8 cellular contexts compared by ENCODE assay signal in genomic region chr4:139633661-139634060, GRCh38. TPM values are rescaled to one million over a fixed set of nuclear protein-coding genes. Genes with fewer than 3 reads are reported as not detected.
DNase-seq lines count a peak whose midpoint lies in the region; ATAC-seq, FAIRE-seq and TF ChIP-seq lines count a peak whose summit lies in the region.

No MANE protein-coding gene starts in this region.

- TF ChIP-seq EP300 in K562 (IDR thresholded peaks at IDR 0.05; ENCODE audit: low read length), result no peak

- H3K9me1 ChIP-seq in K562 (ENCODE audit: control insufficient read depth, insufficient read depth, low read length), result no peaks in the 10 kb centered on the region

- no peak overlapping the region for H3K4me3 ChIP-seq in K562
- peak overlapping the region; percentile 54 to 56 for H3K4me3 ChIP-seq in kidney (ENCODE audit: low read length in 2 of 2)
- peak overlapping the region; percentile 25 for H3K4me3 ChIP-seq in upper lobe of right lung

- intact Hi-C loops in Right ventricle myocardium inferior (cut with DNase I), result loop anchor here (2.0 to 5.0 kb wide), 2 partner anchors 31 to 136 kb away; no protein-coding TSS in a partner anchor
- intact Hi-C loops in cardiac septum (cut with DNase I), result loop anchor here (5.0 to 10.0 kb wide), 3 partner anchors 136 to 599 kb away; no protein-coding TSS in a partner anchor
- intact Hi-C loops in K562 (cut with micrococcal nuclease), result loop anchor here (1.0 kb wide), 1 partner anchor 30 kb away; no protein-coding TSS in a partner anchor
- intact Hi-C loops in kidney (cut with DNase I), result no loop called here
- intact Hi-C loops in upper lobe of right lung (cut with DNase I), result no loop called here

- CTCF ChIA-PET in K562 (lab: Yijun Ruan, JAX; ENCODE audit: low intra/inter-chr PET ratio), result interaction anchor here (1.2 kb wide), 2 partner anchors 30 to 218 kb away, joined by 3 to 4 read pairs; no protein-coding TSS in a partner anchor

- H3K79me2 ChIP-seq in K562 (ENCODE audit: control insufficient read depth, insufficient read depth, low read length), result no peaks in the 10 kb centered on the region

- POLR2A ChIA-PET in K562 (lab: Yijun Ruan, JAX), result no interaction called here

- H3K36me3 ChIP-seq in K562 (ENCODE audit: control insufficient read depth, insufficient read depth, low read length) (no peaks in the 10 kb centered on the region), kidney (ENCODE audit: control insufficient read depth in 1 of 2, insufficient read depth in 2 of 2, low read length in 2 of 2) (no peaks in the 10 kb centered on the region), upper lobe of right lung (no peaks in the 10 kb centered on the region)

- H3K9me3 ChIP-seq in K562 (replicated peaks; ENCODE audit: control insufficient read depth, insufficient read depth, low read depth, low read length) (0 out of 2 replicates have a peak, but pooled peaks cover 1% of the 10 kb centered on the region), kidney (ENCODE audit: control insufficient read depth in 1 of 2, low read length in 2 of 2) (peaks cover 0 to 3% of the 10 kb centered on the region in 2 donors), upper lobe of right lung (no peaks in the 10 kb centered on the region)

- in situ Hi-C loops in K562 (cut with MboI), result no loop called here

- H3K9ac ChIP-seq in K562 (ENCODE audit: insufficient read depth in 1 of 2, low read depth in 2 of 2, low read length in 2 of 2), result no peak overlapping the region
- peak overlapping the region in 1 of 2 donors; percentile 64 for H3K9ac ChIP-seq in kidney (ENCODE audit: low read length in 2 of 2)

- DNase-seq in Right ventricle myocardium inferior (ENCODE audit: missing footprints) (no peak), cardiac septum (ENCODE audit: low spot score) (no peak), K562 (ENCODE audit: extremely low read depth in 1 of 4, low spot score in 3 of 4) (peak in 2 of 4 experiments; percentile 18 to 36), kidney (no peak), upper lobe of right lung (no peak), AML-193 (lab: John Stamatoyannopoulos, UW) (no peak)
- DNase-seq in activated CD8-positive, alpha-beta memory T cell treated with anti-CD3 and anti-CD28 coated beads for 24 hours, result no peak

- TF ChIP-seq POLR2A in K562 (conservative IDR thresholded peaks at IDR 0.05), result no peak

- FAIRE-seq in K562 (lab: Jason Lieb, UNC), result no peak
- no peak for FAIRE-seq in kidney (lab: Jason Lieb, UNC)

- H3K27ac ChIP-seq in K562 (ENCODE audit: extremely low read depth, low read depth, low read length), result no peak overlapping the region
- H3K27ac ChIP-seq in kidney (ENCODE audit: low read depth in 2 of 2, low read length in 2 of 2), result no peak overlapping the region
- no peak overlapping the region for H3K27ac ChIP-seq in upper lobe of right lung

- H3K4me1 ChIP-seq in K562 (replicated peaks in 1 of 2; ENCODE audit: control insufficient read depth in 2 of 2, insufficient read depth in 2 of 2, low read length in 2 of 2) (peaks cover 0 to 4% of the 10 kb centered on the region in 2 experiments; a peak in 2 of 5 replicates), kidney (ENCODE audit: control insufficient read depth in 1 of 2, insufficient read depth in 1 of 2, low read depth in 1 of 2, low read length in 2 of 2) (peaks cover 13 to 14% of the 10 kb centered on the region in 2 donors), upper lobe of right lung (peaks cover 5% of the 10 kb centered on the region)

- H2AFZ ChIP-seq in K562 (ENCODE audit: low read depth, low read length), result 0 out of 2 replicates have a peak overlapping the region, but pooled peaks have one; percentile 8

- TF ChIP-seq CTCF in K562 (IDR thresholded peaks at IDR 0.05 in 2 of 3, conservative IDR thresholded peaks at IDR 0.05 in 1 of 3; ENCODE audit: insufficient read depth in 2 of 3, low read depth in 1 of 3, low read length in 3 of 3) (peak; percentile 56 to 69 (median 57)), kidney (IDR thresholded peaks at IDR 0.05; ENCODE audit: borderline replicate concordance, extremely low read depth, insufficient read depth) (peak; percentile 64), upper lobe of right lung (IDR thresholded peaks at IDR 0.05) (peak; percentile 58)

- 1% methylated on average over 10 of the region's 11 CpGs for WGBS in K562 (ENCODE audit: insufficient coverage, low coverage, missing lambda C conversion rate)

- H4K20me1 ChIP-seq in K562 (replicated peaks; ENCODE audit: control insufficient read depth, insufficient read depth, low read length), result no peaks in the 10 kb centered on the region

- H3K27me3 ChIP-seq in K562 (ENCODE audit: control insufficient read depth in 2 of 2, insufficient read depth in 2 of 2, low read length in 2 of 2), result peaks cover 13 to 14% of the 10 kb centered on the region in 2 experiments
- no peaks in the 10 kb centered on the region for H3K27me3 ChIP-seq in upper lobe of right lung

- BruUV-seq in K562 (replicated peaks; lab: Mats Ljungman, UMichigan), result no TSS peak

- peak overlapping the region; percentile 55; the same call in 1 of the 2 replicates for H3K4me2 ChIP-seq in K562 (ENCODE audit: insufficient read depth, low read length)

- ATAC-seq in Right ventricle myocardium inferior (peak; percentile 97), K562 (peak; percentile 90), upper lobe of right lung (peak; percentile 81), HG02678 (IDR thresholded peaks at IDR 0.05; ENCODE audit: unreplicated experiment) (no peak)

- TF ChIP-seq RAD21 in K562 (CRISPR knock-in tag; conservative IDR thresholded peaks at IDR 0.05 in 1 of 2, IDR thresholded peaks at IDR 0.05 in 1 of 2), result peak; percentile 47 to 56; a peak in 3 of 4 replicates

TF ChIP-seq in K562, 482 proteins besides CTCF, POLR2A, EP300 and RAD21 (continues in another document):
- no peak for TF ChIP-seq NBN (IDR thresholded peaks at IDR 0.05; ENCODE audit: low read depth)
- no peak for TF ChIP-seq STAT5A (IDR thresholded peaks at IDR 0.05; ENCODE audit: borderline replicate concordance, low read length)
- 0 out of 2 replicates have a peak, but pooled peaks have one; percentile 40 for TF ChIP-seq STAG1 (CRISPR knock-in tag; IDR thresholded peaks at IDR 0.05; ENCODE audit: borderline replicate concordance)
- TF ChIP-seq NR1H2 (CRISPR knock-in tag; IDR thresholded peaks at IDR 0.05), result no peak
- TF ChIP-seq ZNF24 (IDR thresholded peaks at IDR 0.05), result no peak
- TF ChIP-seq DDX20 (tag; IDR thresholded peaks at IDR 0.05; ENCODE audit: low read depth), result no peak
- TF ChIP-seq RBM15 (IDR thresholded peaks at IDR 0.05; ENCODE audit: insufficient read depth, low read length), result no peak
- no peak for TF ChIP-seq FOXA1 (IDR thresholded peaks at IDR 0.05; ENCODE audit: borderline replicate concordance)
- 0 out of 2 replicates have a peak, but pooled peaks have one; percentile 12 for TF ChIP-seq SMC3 (conservative IDR thresholded peaks at IDR 0.05; ENCODE audit: insufficient read depth, low read depth, low read length)
- TF ChIP-seq ZNF277 (CRISPR knock-in tag; IDR thresholded peaks at IDR 0.05; ENCODE audit: borderline replicate concordance), result no peak
- TF ChIP-seq MYNN (IDR thresholded peaks at IDR 0.05), result no peak
- TF ChIP-seq MYNN (CRISPR knock-in tag; IDR thresholded peaks at IDR 0.05), result no peak

RNA-seq across cellular contexts. Expression of gene MGST2, which starts 32.0 kb away (rescaled TPM):
- total RNA-seq in Right ventricle myocardium inferior (101 TPM), cardiac septum (90.7 TPM), K562 (2014; rRNA removed) (38.7 and 49.1 TPM in 2 replicates), K562 (2014; rRNA removed; fragmentation: Illumina TruSeq; extraction: Trizol) (82.0 and 94.3 TPM in 2 replicates), K562 (2015; rRNA removed; fragmentation: Illumina TruSeq; extraction: Trizol) (84.7 and 92.7 TPM in 2 replicates), K562 (2021) (55.0 and 61.0 TPM in 2 replicates), kidney (62.8 TPM), upper lobe of right lung (64.6 TPM)
- total RNA-seq in K562 (2011; cell fraction: chromatin; rRNA removed; ENCODE audit: low replicate concordance), result 32.7 and 49.5 TPM in 2 replicates
- total RNA-seq in K562 (2011; cell fraction: nucleolus; rRNA removed), result 34.0 and 43.0 TPM in 2 replicates
- total RNA-seq in K562 (2011; cell fraction: nucleoplasm; rRNA removed), result 49.1 and 50.4 TPM in 2 replicates
- polyA plus RNA-seq in K562 (2011; rRNA removed) (59.5 and 74.6 TPM in 2 replicates), K562 (2014; fragmentation: Illumina TruSeq; extraction: Trizol) (80.0 and 84.6 TPM in 2 replicates), K562 (2014; fragmentation: Nextera tagmentation; extraction: Ambion mirVana) (100 to 1,000 TPM; 108 to 115 TPM), K562 (2014; rRNA removed) (96.7 and 112 TPM in 2 replicates), kidney (ENCODE audit: insufficient read depth, low read depth, low replicate concordance) (168 TPM)
- 37.7 and 87.4 TPM in 2 replicates for polyA plus RNA-seq in K562 (2011; cell fraction: cytosol; rRNA removed)
- 13.9 and 28.1 TPM in 2 replicates for polyA plus RNA-seq in K562 (2011; cell fraction: nucleus; rRNA removed)
- 62.4 and 77.5 TPM in 2 replicates for polyA plus RNA-seq in K562 (2012)
- 23.9 and 27.1 TPM in 2 replicates for polyA minus RNA-seq in K562 (2011; rRNA and poly(A)+ RNA removed)
- 14.1 and 16.5 TPM in 2 replicates for polyA minus RNA-seq in K562 (2011; cell fraction: cytosol; rRNA and poly(A)+ RNA removed)
- polyA minus RNA-seq in K562 (2011; cell fraction: nucleus; rRNA and poly(A)+ RNA removed), result 11.4 and 23.4 TPM in 2 replicates

Comparison
In these comparisons a context has a peak if more than half of its experiments do, and no peak if none do; other contexts are left out.
1. intact Hi-C loops: an anchor here in Right ventricle myocardium inferior (2.0 to 5.0 kb wide), cardiac septum (5.0 to 10.0 kb wide) and K562 (1.0 kb wide); none called in kidney and upper lobe of right lung.